Comparison of ENCODE assay signal across 20 cellular contexts in genomic region chr14:79947440-79947839, GRCh38.
A peak's percentile ranks its signal among the peaks of the same experiment; 100 is the strongest.
DNase-seq lines count a peak whose midpoint lies in the region; ATAC-seq, FAIRE-seq and TF ChIP-seq lines count a peak whose summit lies in the region.
"Had no signal": no experiment of that assay in that cellular context is flagged by ENCODE, and none has a peak within 500 bp of the region (broad histone marks: within the 10 kb centered on the region; RNA-seq: fewer than 3 reads in every experiment).

No MANE protein-coding gene starts in this region.

- peak; percentile 77 for FAIRE-seq in D721Med (lab: Jason Lieb, UNC)
- FAIRE-seq: H54, RCC 7860 had no signal

- peak; percentile 20 for DNase-seq in D721Med (ENCODE audit: insufficient read length, low spot score)
- peak; percentile 42 for DNase-seq in NCI-H1105 (lab: John Stamatoyannopoulos, UW)
- peak; percentile 79 for DNase-seq in NCI-H2107 treated with DMSO at 0.1 percent for 48 hours (lab: John Stamatoyannopoulos, UW; ENCODE audit: unreplicated experiment)
- DNase-seq in NCI-H82 treated with DMSO at 0.1 percent for 48 hours (lab: John Stamatoyannopoulos, UW; ENCODE audit: unreplicated experiment) = peak; percentile 79
- DNase-seq in left cardiac atrium = no peak
- DNase-seq in C1 segment of cervical spinal cord (lab: John Stamatoyannopoulos, UW) = no peak
- no peak for DNase-seq in mucosa of gallbladder (ENCODE audit: low spot score)
- DNase-seq: COR-L47, HFFc6, Kasumi-1, MM.1S, NCI-H1417 treated with DMSO at 0.1 percent for 48 hours, NCI-H226, NCI-H774, Right ventricle myocardium superior, SK-N-SH, T-cell, T-helper 9 cell had no signal

- ATAC-seq in left cardiac atrium = no peak
- ATAC-seq: T-cell had no signal

- TF ChIP-seq CTCF in D721Med (IDR thresholded peaks at IDR 0.05; ENCODE audit: insufficient read depth, missing control alignments) = no peak

- intact Hi-C loops in left cardiac atrium (cut with DNase I) = no loop called here

Comparison
In these comparisons a context has a peak if more than half of its experiments do, and no peak if none do; other contexts are left out.
1. DNase-seq: peak in D721Med (single experiment), NCI-H1105 (single experiment), NCI-H2107 treated with DMSO at 0.1 percent for 48 hours (single experiment) and NCI-H82 treated with DMSO at 0.1 percent for 48 hours (single experiment); none in left cardiac atrium (single experiment), C1 segment of cervical spinal cord (0 of 14) and mucosa of gallbladder (single experiment).